In genomic region chr20:16609066-16609465, GRCh38 we compare ENCODE assay signal across 2 cellular contexts.
A peak's percentile ranks its signal among the peaks of the same experiment; 100 is the strongest.
TF ChIP-seq lines count a peak whose summit lies in the region.

No MANE protein-coding gene starts in this region.

TF ChIP-seq in HepG2, 621 proteins besides CTCF, POLR2A, EP300 and RAD21:
- TF ChIP-seq RARA (CRISPR knock-in tag; IDR thresholded peaks at IDR 0.05) (0 out of 2 replicates have a peak, but pooled peaks have one; percentile 18), ZNF251 (CRISPR knock-in tag; IDR thresholded peaks at IDR 0.05) (no peak)
TF ChIP-seq in HepG2: peak in this region for 1.

TF ChIP-seq in SK-N-SH, 30 proteins besides CTCF, POLR2A, EP300 and RAD21:
- no peak for TF ChIP-seq ZBTB33 (IDR thresholded peaks at IDR 0.05; ENCODE audit: borderline replicate concordance, low read depth)
- TF ChIP-seq FOXJ3 (CRISPR knock-in tag; IDR thresholded peaks at IDR 0.05), result no peak
- no peak for TF ChIP-seq MXI1 (IDR thresholded peaks at IDR 0.05; ENCODE audit: low read depth, low read length)
- no peak for TF ChIP-seq JUND (IDR thresholded peaks at IDR 0.05)
- TF ChIP-seq RXRA (IDR thresholded peaks at IDR 0.05; ENCODE audit: borderline replicate concordance, low read depth), result no peak
- no peak for TF ChIP-seq PBX3 (IDR thresholded peaks at IDR 0.05)
- TF ChIP-seq POLR2AphosphoS5 (IDR thresholded peaks at IDR 0.05; ENCODE audit: low read depth, low read length), result no peak
- no peak for TF ChIP-seq YY1 (IDR thresholded peaks at IDR 0.05; ENCODE audit: low read depth)
- TF ChIP-seq FOSL2 (IDR thresholded peaks at IDR 0.05; ENCODE audit: borderline replicate concordance, low read depth), result no peak
- no peak for TF ChIP-seq TAF1 (IDR thresholded peaks at IDR 0.05; ENCODE audit: borderline replicate concordance, low read depth, low read length)
